In the genomic region with DNA sequence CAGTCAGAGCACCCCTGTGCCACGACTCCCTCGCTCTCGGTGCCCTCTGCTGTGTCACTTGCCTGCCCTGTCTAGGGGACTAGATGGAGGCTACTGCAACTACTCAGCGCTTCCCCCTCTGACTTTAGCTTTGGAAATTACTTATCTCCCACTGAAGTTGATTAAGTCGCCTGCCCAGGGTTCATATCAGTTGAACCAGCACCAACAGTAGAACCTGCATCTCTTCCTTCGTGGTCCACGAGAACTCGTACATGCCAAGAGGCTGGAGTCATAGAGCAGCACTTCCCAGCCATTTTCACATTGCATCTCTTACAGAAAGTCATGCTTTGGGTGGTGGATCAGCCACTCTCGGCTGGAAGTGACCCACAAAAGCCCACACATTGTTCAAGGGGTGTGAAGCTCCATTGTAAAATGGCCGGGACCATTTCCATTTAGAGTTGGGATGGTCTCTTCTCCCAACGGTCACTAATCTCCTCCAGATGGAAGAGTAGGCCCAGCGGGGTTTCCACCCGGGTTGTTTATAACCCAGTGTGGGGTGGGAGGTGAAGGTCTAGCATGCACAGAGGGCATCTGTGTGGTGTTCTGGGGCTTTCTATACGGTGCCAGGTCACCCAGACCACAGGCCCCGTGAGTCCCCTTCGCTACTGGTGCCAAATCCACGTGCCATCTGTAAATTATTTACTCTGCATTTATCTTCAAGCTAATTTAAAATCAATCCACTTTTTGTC, we compare ENCODE assay signal across 25 cellular contexts. TPM values are rescaled to one million over a fixed set of nuclear protein-coding genes. Genes with fewer than 3 reads are reported as not detected.
"Had no signal": no experiment of that assay in that cellular context is flagged by ENCODE, and none has a peak within 500 bp of the region (broad histone marks: within the 10 kb centered on the region; RNA-seq: fewer than 3 reads in every experiment).

No MANE protein-coding gene starts in this region.

- H3K4me3 Mint-ChIP-seq: activated CD4-positive, alpha-beta memory T cell treated with anti-CD3 and anti-CD28 coated beads, Interleukin-2, amount 10 ng/mL, durations not matched to agents 7 days and 5 days; activated CD4-positive, alpha-beta T cell treated with anti-CD3 and anti-CD28 coated beads, Interleukin-2, amount 10 ng/mL, durations not matched to agents 7 days and 5 days; activated naive CD8-positive, alpha-beta T cell; effector memory CD8-positive, alpha-beta T cell; immature natural killer cell; memory B cell; natural killer cell treated with Interleukin-12 subunit alpha and Interleukin-12 subunit beta and Interleukin-15 and Interleukin-18, amount 100 ng/mL, for 72 hours; T-helper 2 cell treated with Interferon-gamma antibody and Interleukin-4, amounts not matched to agents 5 μg/mL and 100 μg/mL, for 36 hours had no signal

- DNase-seq: activated CD4-positive, alpha-beta memory T cell treated with anti-CD3 and anti-CD28 coated beads, Interleukin-2, amount 10 ng/mL, durations not matched to agents 7 days and 5 days; activated CD4-positive, alpha-beta T cell treated with anti-CD3 and anti-CD28 coated beads for 1 hour; activated CD4-positive, alpha-beta T cell treated with anti-CD3 and anti-CD28 coated beads, Interleukin-2, amount 10 ng/mL, durations not matched to agents 7 days and 5 days; activated effector memory CD4-positive, alpha-beta T cell treated with Interleukin-2 at 50 U/mL for 16 hours; activated naive CD4-positive, alpha-beta T cell treated with Interleukin-2 at 50 U/mL for 16 hours; anterior cingulate cortex; body of pancreas; cortex of kidney; effector memory CD8-positive, alpha-beta T cell; foreskin fibroblast; hippocampal formation; immature natural killer cell; ovary; retina; stimulated activated naive CD4-positive, alpha-beta T cell; T-helper 1 cell; transverse colon had no signal

- H3K27ac Mint-ChIP-seq: activated CD4-positive, alpha-beta memory T cell treated with anti-CD3 and anti-CD28 coated beads, Interleukin-2, amount 10 ng/mL, durations not matched to agents 7 days and 5 days; activated CD4-positive, alpha-beta T cell treated with anti-CD3 and anti-CD28 coated beads, Interleukin-2, amount 10 ng/mL, durations not matched to agents 7 days and 5 days; activated naive CD8-positive, alpha-beta T cell; effector memory CD8-positive, alpha-beta T cell; immature natural killer cell; memory B cell; natural killer cell treated with Interleukin-12 subunit alpha and Interleukin-12 subunit beta and Interleukin-15 and Interleukin-18, amount 100 ng/mL, for 72 hours; progenitor cell of endocrine pancreas; T-helper 2 cell treated with Interferon-gamma antibody and Interleukin-4, amounts not matched to agents 5 μg/mL and 100 μg/mL, for 36 hours had no signal

- H3K27me3 ChIP-seq: body of pancreas, neutrophil, ovary, transverse colon had no signal

- H3K4me3 ChIP-seq: body of pancreas, ovary, transverse colon had no signal

- H3K9me3 Mint-ChIP-seq: activated CD4-positive, alpha-beta memory T cell treated with anti-CD3 and anti-CD28 coated beads, Interleukin-2, amount 10 ng/mL, durations not matched to agents 7 days and 5 days; activated CD4-positive, alpha-beta T cell treated with anti-CD3 and anti-CD28 coated beads, Interleukin-2, amount 10 ng/mL, durations not matched to agents 7 days and 5 days; effector memory CD8-positive, alpha-beta T cell; immature natural killer cell; memory B cell; natural killer cell treated with Interleukin-12 subunit alpha and Interleukin-12 subunit beta and Interleukin-15 and Interleukin-18, amount 100 ng/mL, for 72 hours; T-helper 2 cell treated with Interferon-gamma antibody and Interleukin-4, amounts not matched to agents 5 μg/mL and 100 μg/mL, for 36 hours had no signal

- H3K36me3 ChIP-seq: ovary, transverse colon had no signal

- H3K4me1 Mint-ChIP-seq: activated CD4-positive, alpha-beta memory T cell treated with anti-CD3 and anti-CD28 coated beads, Interleukin-2, amount 10 ng/mL, durations not matched to agents 7 days and 5 days; activated CD4-positive, alpha-beta T cell treated with anti-CD3 and anti-CD28 coated beads, Interleukin-2, amount 10 ng/mL, durations not matched to agents 7 days and 5 days; immature natural killer cell; memory B cell had no signal

- H3K9me3 ChIP-seq: body of pancreas, neutrophil, ovary, transverse colon had no signal

- H3K36me3 Mint-ChIP-seq: activated naive CD8-positive, alpha-beta T cell; natural killer cell treated with Interleukin-12 subunit alpha and Interleukin-12 subunit beta and Interleukin-15 and Interleukin-18, amount 100 ng/mL, for 72 hours had no signal

- H3K4me1 ChIP-seq: body of pancreas, transverse colon had no signal

- FAIRE-seq: endothelial cell of umbilical vein, urothelium cell line had no signal

- H3K27me3 Mint-ChIP-seq: activated naive CD8-positive, alpha-beta T cell; memory B cell; natural killer cell treated with Interleukin-12 subunit alpha and Interleukin-12 subunit beta and Interleukin-15 and Interleukin-18, amount 100 ng/mL, for 72 hours had no signal

- H3K27ac ChIP-seq: body of pancreas, neutrophil, ovary, transverse colon had no signal

RNA-seq across cellular contexts. Expression of gene STEAP3, which starts 38.0 kb away (rescaled TPM):
- total RNA-seq: activated CD4-positive, alpha-beta memory T cell treated with anti-CD3 and anti-CD28 coated beads, Interleukin-2, amount 10 ng/mL, durations not matched to agents 7 days and 5 days had no signal
